ENCODE assay signal across 1 cellular context in the genomic region with DNA sequence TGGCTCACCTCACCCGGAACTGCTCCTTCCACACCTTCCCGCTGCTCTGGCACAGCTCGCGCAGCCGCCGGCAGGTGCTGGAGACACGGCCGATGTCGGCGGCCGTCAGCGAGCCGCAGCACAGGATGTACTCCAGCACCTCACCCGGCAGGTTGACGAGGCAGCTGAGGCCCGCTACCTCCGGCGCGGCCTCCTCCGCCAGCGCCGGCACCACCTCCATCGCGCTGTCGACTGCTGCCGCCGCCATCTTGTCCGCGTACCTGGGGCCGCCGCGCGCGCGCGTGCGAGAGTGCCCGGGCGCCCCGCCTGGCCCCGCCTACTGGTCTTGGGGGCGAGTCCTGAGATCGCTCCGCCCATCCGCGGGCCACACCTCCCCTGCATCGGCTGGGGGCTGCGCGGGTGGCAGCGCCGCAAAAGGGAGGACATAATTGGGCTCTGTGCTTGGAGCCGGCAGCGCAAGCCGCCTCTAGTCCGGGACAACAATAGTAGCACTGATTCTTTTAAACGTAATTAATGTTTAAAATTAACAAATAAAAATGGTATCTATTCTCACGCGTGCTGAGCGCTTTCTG.
TF ChIP-seq lines count a peak whose summit lies in the region.

A gene with protein sequence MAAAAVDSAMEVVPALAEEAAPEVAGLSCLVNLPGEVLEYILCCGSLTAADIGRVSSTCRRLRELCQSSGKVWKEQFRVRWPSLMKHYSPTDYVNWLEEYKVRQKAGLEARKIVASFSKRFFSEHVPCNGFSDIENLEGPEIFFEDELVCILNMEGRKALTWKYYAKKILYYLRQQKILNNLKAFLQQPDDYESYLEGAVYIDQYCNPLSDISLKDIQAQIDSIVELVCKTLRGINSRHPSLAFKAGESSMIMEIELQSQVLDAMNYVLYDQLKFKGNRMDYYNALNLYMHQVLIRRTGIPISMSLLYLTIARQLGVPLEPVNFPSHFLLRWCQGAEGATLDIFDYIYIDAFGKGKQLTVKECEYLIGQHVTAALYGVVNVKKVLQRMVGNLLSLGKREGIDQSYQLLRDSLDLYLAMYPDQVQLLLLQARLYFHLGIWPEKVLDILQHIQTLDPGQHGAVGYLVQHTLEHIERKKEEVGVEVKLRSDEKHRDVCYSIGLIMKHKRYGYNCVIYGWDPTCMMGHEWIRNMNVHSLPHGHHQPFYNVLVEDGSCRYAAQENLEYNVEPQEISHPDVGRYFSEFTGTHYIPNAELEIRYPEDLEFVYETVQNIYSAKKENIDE (minus strand): TSS at position 261 of the 572 bp plus-strand sequence. CDS start 14 bp downstream, at position 247.

TF ChIP-seq in H1, 55 proteins besides CTCF, POLR2A, EP300 and RAD21:
- TF ChIP-seq TAF1 (IDR thresholded peaks at IDR 0.05; ENCODE audit: low read depth, low read length) (peak; percentile 99), MAFK (IDR thresholded peaks at IDR 0.05; ENCODE audit: low read depth, low read length) (no peak), KDM5A (IDR thresholded peaks at IDR 0.05; ENCODE audit: low read length) (peak; percentile 64; the same call in 1 of the 2 replicates), POU5F1 (IDR thresholded peaks at IDR 0.05; ENCODE audit: low read depth, low read length) (no peak), TAF7 (optimal IDR thresholded peaks at IDR 0.05; ENCODE audit: borderline replicate concordance, low read depth, low read length) (peak; percentile 96), POLR2AphosphoS5 (IDR thresholded peaks at IDR 0.05; ENCODE audit: low read depth, low read length) (peak; percentile 87), SP1 (IDR thresholded peaks at IDR 0.05; ENCODE audit: low read depth, low read length) (no peak), CBX5 (IDR thresholded peaks at IDR 0.05; ENCODE audit: low read depth, low read length) (no peak), YY1 (IDR thresholded peaks at IDR 0.05; ENCODE audit: low read depth, low read length) (peak; percentile 97), RBBP5 (IDR thresholded peaks at IDR 0.05; ENCODE audit: borderline replicate concordance, low read depth, low read length) (peak; percentile 99), SP4 (IDR thresholded peaks at IDR 0.05; ENCODE audit: low read length) (peak; percentile 66; the same call in 1 of the 2 replicates), RFX5 (IDR thresholded peaks at IDR 0.05; ENCODE audit: borderline replicate concordance, low read depth, low read length) (no peak), NRF1 (IDR thresholded peaks at IDR 0.05; ENCODE audit: low read depth, low read length) (peak; percentile 31), PHF8 (conservative IDR thresholded peaks at IDR 0.05; ENCODE audit: low read depth, low read length) (peak; percentile 93), KDM4A (IDR thresholded peaks at IDR 0.05; ENCODE audit: low read depth, low read length, severe bottlenecking) (peak; percentile 83), TBP (IDR thresholded peaks at IDR 0.05; ENCODE audit: low read depth, low read length) (peak; percentile 94), ASH2L (IDR thresholded peaks at IDR 0.05; ENCODE audit: low read length) (peak; percentile 81), TEAD4 (IDR thresholded peaks at IDR 0.05; ENCODE audit: low read depth, low read length) (no peak), SUZ12 (IDR thresholded peaks at IDR 0.05; ENCODE audit: low read length) (no peak), CREB1 (IDR thresholded peaks at IDR 0.05) (peak; percentile 51; the same call in 1 of the 2 replicates), JUND (IDR thresholded peaks at IDR 0.05; ENCODE audit: low read length) (no peak), GABPA (IDR thresholded peaks at IDR 0.05; ENCODE audit: borderline replicate concordance, insufficient read depth, low read length) (no peak), SIN3A (conservative IDR thresholded peaks at IDR 0.05 in 1 of 2, IDR thresholded peaks at IDR 0.05 in 1 of 2; ENCODE audit: low read depth in 1 of 2, low read length in 2 of 2) (peak in 1 of 2 experiments; percentile 70; a peak in 2 of 4 replicates)
- TF ChIP-seq, protein P1, sequence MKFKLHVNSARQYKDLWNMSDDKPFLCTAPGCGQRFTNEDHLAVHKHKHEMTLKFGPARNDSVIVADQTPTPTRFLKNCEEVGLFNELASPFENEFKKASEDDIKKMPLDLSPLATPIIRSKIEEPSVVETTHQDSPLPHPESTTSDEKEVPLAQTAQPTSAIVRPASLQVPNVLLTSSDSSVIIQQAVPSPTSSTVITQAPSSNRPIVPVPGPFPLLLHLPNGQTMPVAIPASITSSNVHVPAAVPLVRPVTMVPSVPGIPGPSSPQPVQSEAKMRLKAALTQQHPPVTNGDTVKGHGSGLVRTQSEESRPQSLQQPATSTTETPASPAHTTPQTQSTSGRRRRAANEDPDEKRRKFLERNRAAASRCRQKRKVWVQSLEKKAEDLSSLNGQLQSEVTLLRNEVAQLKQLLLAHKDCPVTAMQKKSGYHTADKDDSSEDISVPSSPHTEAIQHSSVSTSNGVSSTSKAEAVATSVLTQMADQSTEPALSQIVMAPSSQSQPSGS (IDR thresholded peaks at IDR 0.05; ENCODE audit: low read length), result no peak; the same call in 1 of the 2 replicates
- TF ChIP-seq, protein P2, sequence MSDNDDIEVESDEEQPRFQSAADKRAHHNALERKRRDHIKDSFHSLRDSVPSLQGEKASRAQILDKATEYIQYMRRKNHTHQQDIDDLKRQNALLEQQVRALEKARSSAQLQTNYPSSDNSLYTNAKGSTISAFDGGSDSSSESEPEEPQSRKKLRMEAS (IDR thresholded peaks at IDR 0.05), result 0 out of 2 replicates have a peak, but pooled peaks have one; percentile 36
- TF ChIP-seq, protein P3, sequence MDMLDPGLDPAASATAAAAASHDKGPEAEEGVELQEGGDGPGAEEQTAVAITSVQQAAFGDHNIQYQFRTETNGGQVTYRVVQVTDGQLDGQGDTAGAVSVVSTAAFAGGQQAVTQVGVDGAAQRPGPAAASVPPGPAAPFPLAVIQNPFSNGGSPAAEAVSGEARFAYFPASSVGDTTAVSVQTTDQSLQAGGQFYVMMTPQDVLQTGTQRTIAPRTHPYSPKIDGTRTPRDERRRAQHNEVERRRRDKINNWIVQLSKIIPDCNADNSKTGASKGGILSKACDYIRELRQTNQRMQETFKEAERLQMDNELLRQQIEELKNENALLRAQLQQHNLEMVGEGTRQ (IDR thresholded peaks at IDR 0.05; ENCODE audit: low read length), result no peak
